In the genomic region with DNA sequence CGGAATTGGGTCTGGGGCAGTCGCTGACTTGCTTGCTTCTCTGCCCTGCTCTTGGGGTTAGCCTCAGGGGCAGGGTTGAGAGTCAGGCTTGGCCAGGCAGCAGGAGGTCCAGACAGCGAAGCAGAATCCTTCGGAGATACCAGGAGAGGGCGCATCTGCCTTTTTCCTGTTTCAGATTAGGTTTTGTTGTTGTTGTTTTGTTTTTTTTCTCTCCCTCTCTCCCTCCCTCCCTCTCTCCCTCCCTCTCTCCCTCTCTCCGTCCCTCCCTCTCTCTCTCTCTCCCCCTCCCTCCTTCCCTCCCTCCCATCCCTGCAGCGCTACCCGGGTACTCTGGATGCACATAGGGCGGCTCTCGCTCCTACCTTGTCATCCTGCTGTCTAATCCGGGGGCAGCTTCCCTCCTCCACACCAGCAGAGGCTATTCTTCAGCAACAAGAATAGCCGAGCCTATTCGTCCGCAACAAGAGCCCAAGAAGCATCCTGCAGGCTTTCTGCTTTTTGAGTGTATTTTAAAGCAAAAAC, we compare ENCODE assay signal across 8 cellular contexts. TPM values are rescaled to one million over a fixed set of nuclear protein-coding genes. Genes with fewer than 3 reads are reported as not detected.
DNase-seq lines count a peak whose midpoint lies in the region; ATAC-seq and TF ChIP-seq lines count a peak whose summit lies in the region.

No MANE protein-coding gene starts in this region.

- no TSS peak for BruUV-seq in A673 (replicated peaks; lab: Mats Ljungman, UMichigan)

- H3K27ac ChIP-seq in A673 (ENCODE audit: low read depth, low read length, poor library complexity, severe bottlenecking), result no peak overlapping the region
- peak overlapping the region; percentile 57 for H3K27ac ChIP-seq in WERI-Rb-1

- peaks cover 6% of the 10 kb centered on the region for H3K4me1 ChIP-seq in A673 (ENCODE audit: insufficient read depth, low read length, poor library complexity, severe bottlenecking)

- H3K36me3 ChIP-seq in A673 (ENCODE audit: insufficient read depth, low read length, poor library complexity, severe bottlenecking) (no peaks in the 10 kb centered on the region), WERI-Rb-1 (no peaks in the 10 kb centered on the region)

- peak overlapping the region; percentile 78 for H3K4me3 ChIP-seq in A673 (ENCODE audit: low read depth, low read length, poor library complexity, severe bottlenecking)
- H3K4me3 ChIP-seq in WERI-Rb-1 (ENCODE audit: low read depth, low read length), result peak overlapping the region; percentile 70

- ATAC-seq in GM18498 (IDR thresholded peaks at IDR 0.05; ENCODE audit: unreplicated experiment), result peak; percentile 31
- ATAC-seq in HG02884 (IDR thresholded peaks at IDR 0.05; ENCODE audit: unreplicated experiment), result peak; percentile 23
- ATAC-seq in left lobe of liver, result peak; percentile 51

- POLR2A ChIA-PET in A673 (lab: Charles Lee; ENCODE audit: low non-redundant PET), result no interaction called here

- CTCF ChIA-PET in A673 (lab: Charles Lee), result interaction anchor here (0.6 to 1.0 kb wide), 5 partner anchors 10 to 598 kb away, joined by 3 to 5 read pairs (median 3); no protein-coding TSS in a partner anchor

- H3K27me3 ChIP-seq in A673 (replicated peaks; ENCODE audit: insufficient read depth, low read depth, low read length, poor library complexity), result no peaks in the 10 kb centered on the region
- H3K27me3 ChIP-seq in WERI-Rb-1 (ENCODE audit: insufficient read depth, low read depth, severe bottlenecking), result no peaks in the 10 kb centered on the region

- TF ChIP-seq CTCF in A673 (conservative IDR thresholded peaks at IDR 0.05; ENCODE audit: low read depth, low read length), result peak; percentile 38; the same call in 1 of the 2 replicates
- TF ChIP-seq CTCF in WERI-Rb-1 (IDR thresholded peaks at IDR 0.05; ENCODE audit: low read depth, low read length), result peak; percentile 67

- DNase-seq in A673 (ENCODE audit: low spot score) (peak; percentile 63), NCI-H1694 (lab: John Stamatoyannopoulos, UW) (peak; percentile 67), WERI-Rb-1 (peak; percentile 45), dermis microvascular lymphatic vessel endothelial cell (ENCODE audit: low read depth in 2 of 2) (peak; percentile 24 to 51), left lobe of liver (ENCODE audit: low spot score) (peak; percentile 64)
- peak; percentile 50 for DNase-seq in stimulated activated CD4-positive, alpha-beta T cell treated with anti-CD3 and anti-CD28 coated beads, Interleukin-4, amount 100 ng/mL, for 24 hours

- H3K9me3 ChIP-seq in A673 (ENCODE audit: low read depth, low read length, poor library complexity, severe bottlenecking) (no peaks in the 10 kb centered on the region), WERI-Rb-1 (ENCODE audit: severe bottlenecking) (no peaks in the 10 kb centered on the region)

- intact Hi-C loops in A673 (cut with micrococcal nuclease; ENCODE audit: unreplicated experiment), result loop anchor here (5.0 kb wide), 1 partner anchor 63 kb away; a partner anchor contains a TSS

RNA-seq across cellular contexts. Expression of a gene that starts 0.8 kb away (rescaled TPM):
- total RNA-seq in A673 (2021), result 13.5 and 16.6 TPM in 2 replicates
- total RNA-seq in dermis microvascular lymphatic vessel endothelial cell, result 66.9 and 70.9 TPM in 2 replicates
- total RNA-seq in left lobe of liver, result 34.8 TPM
